ENCODE assay signal across 1 cellular context in genomic region chr15:65058394-65059368, GRCh38.
TF ChIP-seq lines count a peak whose summit lies in the region.

No MANE protein-coding gene starts in this region.

TF ChIP-seq in HepG2, 621 proteins besides CTCF, POLR2A, EP300 and RAD21:
- TF ChIP-seq ZNF687 (CRISPR knock-in tag; IDR thresholded peaks at IDR 0.05) (peak; percentile 61), PATZ1 (CRISPR knock-in tag; IDR thresholded peaks at IDR 0.05) (0 out of 2 replicates have a peak, but pooled peaks have one; percentile 57), JUN (CRISPR knock-in tag; IDR thresholded peaks at IDR 0.05) (0 out of 2 replicates have a peak, but pooled peaks have one; percentile 13), ZNF558 (CRISPR knock-in tag; IDR thresholded peaks at IDR 0.05; ENCODE audit: borderline replicate concordance) (0 out of 2 replicates have a peak, but pooled peaks have one; percentile 18), SOX13 (IDR thresholded peaks at IDR 0.05) (no peak), SOX13 (CRISPR knock-in tag; conservative IDR thresholded peaks at IDR 0.05 in 1 of 2, IDR thresholded peaks at IDR 0.05 in 1 of 2) (peak in 1 of 2 experiments; percentile 60; a peak in 2 of 4 replicates), ZFY (CRISPR knock-in tag; IDR thresholded peaks at IDR 0.05) (0 out of 2 replicates have a peak, but pooled peaks have one; percentile 13), ZNF281 (CRISPR knock-in tag; IDR thresholded peaks at IDR 0.05; ENCODE audit: borderline replicate concordance) (no peak), PREB (CRISPR knock-in tag; IDR thresholded peaks at IDR 0.05) (no peak), GATAD2A (CRISPR knock-in tag; IDR thresholded peaks at IDR 0.05) (0 out of 2 replicates have a peak, but pooled peaks have one; percentile 41), ZBTB7B (CRISPR knock-in tag; IDR thresholded peaks at IDR 0.05) (peak; percentile 57; the same call in 1 of the 2 replicates), ZNF468 (CRISPR knock-in tag; IDR thresholded peaks at IDR 0.05) (no peak), HNF1A (IDR thresholded peaks at IDR 0.05; ENCODE audit: low read depth) (no peak), HNF1A (CRISPR knock-in tag; IDR thresholded peaks at IDR 0.05; ENCODE audit: borderline replicate concordance) (peak; percentile 22; the same call in 1 of the 2 replicates), HNF4G (IDR thresholded peaks at IDR 0.05; ENCODE audit: borderline replicate concordance, low read depth, low read length) (0 out of 2 replicates have a peak, but pooled peaks have one; percentile 5), HNF4G (CRISPR knock-in tag; IDR thresholded peaks at IDR 0.05; ENCODE audit: borderline replicate concordance, low read depth) (no peak), ZMYM3 (CRISPR knock-in tag; IDR thresholded peaks at IDR 0.05) (0 out of 2 replicates have a peak, but pooled peaks have one; percentile 45), ZNF292 (CRISPR knock-in tag; IDR thresholded peaks at IDR 0.05; ENCODE audit: borderline replicate concordance, low read depth) (no peak), GTF3A (CRISPR knock-in tag; conservative IDR thresholded peaks at IDR 0.05) (0 out of 2 replicates have a peak, but pooled peaks have one; percentile 48), ZNF768 (CRISPR knock-in tag; IDR thresholded peaks at IDR 0.05) (peak; percentile 94), KDM4B (CRISPR knock-in tag; IDR thresholded peaks at IDR 0.05) (no peak), RXRA (CRISPR knock-in tag; IDR thresholded peaks at IDR 0.05) (peak; percentile 38; the same call in 1 of the 2 replicates), MZF1 (CRISPR knock-in tag; IDR thresholded peaks at IDR 0.05; ENCODE audit: borderline replicate concordance) (no peak), SOX6 (IDR thresholded peaks at IDR 0.05) (no peak), SOX6 (CRISPR knock-in tag; IDR thresholded peaks at IDR 0.05) (peak; percentile 51; the same call in 1 of the 2 replicates), ATF7 (IDR thresholded peaks at IDR 0.05) (no peak), ATF7 (CRISPR knock-in tag; IDR thresholded peaks at IDR 0.05) (0 out of 2 replicates have a peak, but pooled peaks have one; percentile 14), ZNF777 (CRISPR knock-in tag; IDR thresholded peaks at IDR 0.05) (no peak), HHEX (CRISPR knock-in tag; IDR thresholded peaks at IDR 0.05) (no peak), THAP9 (CRISPR knock-in tag; IDR thresholded peaks at IDR 0.05; ENCODE audit: borderline replicate concordance) (no peak), HNRNPL (IDR thresholded peaks at IDR 0.05; ENCODE audit: low read depth, low read length) (peak; percentile 92), ZMYM2 (CRISPR knock-in tag; IDR thresholded peaks at IDR 0.05) (0 out of 2 replicates have a peak, but pooled peaks have one; percentile 20), ZFX (CRISPR knock-in tag; IDR thresholded peaks at IDR 0.05; ENCODE audit: low read depth) (peak; percentile 47), ZNF609 (CRISPR knock-in tag; IDR thresholded peaks at IDR 0.05; ENCODE audit: borderline replicate concordance) (peak; percentile 36; the same call in 1 of the 2 replicates), ZNF891 (CRISPR knock-in tag; IDR thresholded peaks at IDR 0.05) (no peak)
